9 cellular contexts compared by ENCODE assay signal in genomic region chr9:13568446-13568845, GRCh38.
DNase-seq lines count a peak whose midpoint lies in the region; ATAC-seq and TF ChIP-seq lines count a peak whose summit lies in the region.
"Had no signal": no experiment of that assay in that cellular context is flagged by ENCODE, and none has a peak within 500 bp of the region (broad histone marks: within the 10 kb centered on the region; RNA-seq: fewer than 3 reads in every experiment).

No MANE protein-coding gene starts in this region.

- H3K27me3 ChIP-seq in heart left ventricle (no peaks in the 10 kb centered on the region), trophoblast cell (ENCODE audit: insufficient read depth, low read length) (no peaks in the 10 kb centered on the region)

- no peak for TF ChIP-seq POLR2A in heart left ventricle (IDR thresholded peaks at IDR 0.05)

- no peaks in the 10 kb centered on the region for H3K79me2 ChIP-seq in trophoblast cell (ENCODE audit: control insufficient read depth, insufficient read depth, low read length, poor library complexity)

- no peaks in the 10 kb centered on the region for H3K79me1 ChIP-seq in trophoblast cell (ENCODE audit: low read length)

- H3K14ac ChIP-seq in trophoblast cell (ENCODE audit: low read length): no peak overlapping the region

- H3K4me2 ChIP-seq in trophoblast cell (ENCODE audit: low read length): peak overlapping the region; percentile 48

- no peak overlapping the region for H2BK12ac ChIP-seq in trophoblast cell (ENCODE audit: low read length)

- H3K4me3 ChIP-seq in heart left ventricle (peak overlapping the region in 10 of 12 donors; percentile 21 to 46 (median 35)), trophoblast cell (ENCODE audit: low read depth, low read length) (no peak overlapping the region)

- H3K4ac ChIP-seq in trophoblast cell (ENCODE audit: low read depth, low read length): no peak overlapping the region

- intact Hi-C loops in heart left ventricle (cut with DNase I): loop anchor here in 4 of 10 donors (5.0 to 10.0 kb wide), 4 partner anchors 114 to 786 kb away; partner anchors contain the start of gene NFIB (in 1 of the 4)

- H2BK5ac ChIP-seq in trophoblast cell (ENCODE audit: low read depth, low read length, poor library complexity): no peak overlapping the region

- peak in 2 of 12 donors; percentile 20 to 28 for TF ChIP-seq CTCF in heart left ventricle (IDR thresholded peaks at IDR 0.05)

- H3K27ac ChIP-seq in heart left ventricle (peak overlapping the region; percentile 53 to 92 (median 82)), trophoblast cell (ENCODE audit: low read depth, low read length) (no peak overlapping the region)

- no peak overlapping the region for H4K12ac ChIP-seq in trophoblast cell (ENCODE audit: low read depth, low read length)

- H3K9me3 ChIP-seq in ES-I3 (ENCODE audit: control insufficient read depth, insufficient read depth, low read length) (no peaks in the 10 kb centered on the region), heart left ventricle (no peaks in the 10 kb centered on the region), trophoblast cell (ENCODE audit: insufficient read depth, low read depth, low read length) (no peaks in the 10 kb centered on the region)

- H3K18ac ChIP-seq in trophoblast cell (ENCODE audit: low read length): no peak overlapping the region

- H3K36me3 ChIP-seq in ES-I3 (ENCODE audit: insufficient read depth, low read length) (no peaks in the 10 kb centered on the region), heart left ventricle (no peaks in the 10 kb centered on the region), trophoblast cell (ENCODE audit: control insufficient read depth in 1 of 2, insufficient read depth in 2 of 2, low read length in 2 of 2) (no peaks in the 10 kb centered on the region)

- ATAC-seq in heart left ventricle (peak in 3 of 4 donors; percentile 41 to 61 (median 42)), GM21576 (IDR thresholded peaks at IDR 0.05; ENCODE audit: unreplicated experiment) (no peak), HG02870 (IDR thresholded peaks at IDR 0.05; ENCODE audit: unreplicated experiment) (no peak)

- H3K23ac ChIP-seq in trophoblast cell (ENCODE audit: low read length): no peak overlapping the region

- no peak overlapping the region for H2AK5ac ChIP-seq in trophoblast cell (ENCODE audit: low read length)

- peak overlapping the region; percentile 81 for H3K9ac ChIP-seq in ES-I3 (ENCODE audit: low read depth, low read length)
- no peak overlapping the region for H3K9ac ChIP-seq in trophoblast cell (ENCODE audit: low read length)

- peak overlapping the region; percentile 44 for H2AFZ ChIP-seq in trophoblast cell (ENCODE audit: insufficient read depth, low read length, poor library complexity)

- H2BK120ac ChIP-seq in trophoblast cell (ENCODE audit: insufficient read depth, low read length, poor library complexity): no peak overlapping the region

- H4K91ac ChIP-seq in trophoblast cell (ENCODE audit: low read depth, low read length): no peak overlapping the region

- DNase-seq in RPMI7951 (ENCODE audit: low read depth) (peak; percentile 8), heart left ventricle (peak in 3 of 5 donors; percentile 28 to 55 (median 42)), trophoblast cell (no peak), KBM-7 (no peak), retina (no peak)
- DNase-seq: activated CD4-positive, alpha-beta T cell treated with anti-CD3 and anti-CD28 coated beads for 1 hour had no signal

- H3K4me1 ChIP-seq in ES-I3 (ENCODE audit: insufficient read depth, low read length): peaks cover 5% of the 10 kb centered on the region; the same call in 1 of the 2 replicates
- H3K4me1 ChIP-seq in heart left ventricle: peaks cover 0 to 46% (median 31%) of the 10 kb centered on the region in 12 donors
- no peaks in the 10 kb centered on the region for H3K4me1 ChIP-seq in trophoblast cell (ENCODE audit: control insufficient read depth in 1 of 2, insufficient read depth in 2 of 2, low read length in 2 of 2)

- in situ Hi-C loops in KBM-7 (cut with MboI; ENCODE audit: low pct_unique_long_range_greater_than_20kb, low sequenced_read_pairs): no loop called here

- WGBS in heart left ventricle, 4 donors: 12 to 20% (median 19%) methylated on average over 5 of the region's 5 CpGs
- WGBS in trophoblast cell (ENCODE audit: extremely low coverage, insufficient coverage, insufficient read length): no CpG with 5 or more reads among the region's 5 CpGs

- no peak overlapping the region for H4K8ac ChIP-seq in trophoblast cell (ENCODE audit: low read depth, low read length)

Comparison
In these comparisons a context has a peak if more than half of its experiments do, and no peak if none do; other contexts are left out.
1. DNase-seq: peak in RPMI7951 (single experiment) and heart left ventricle (3 of 5); none in trophoblast cell (0 of 2), KBM-7 (single experiment) and retina (single experiment).
2. ATAC-seq: peak in heart left ventricle (3 of 4); none in GM21576 (single experiment) and HG02870 (single experiment).